In genomic region chr1:202235003-202235660, GRCh38 we compare ENCODE assay signal across 16 cellular contexts. TPM values are rescaled to one million over a fixed set of nuclear protein-coding genes. Genes with fewer than 3 reads are reported as not detected.
A peak's percentile ranks its signal among the peaks of the same experiment; 100 is the strongest.
DNase-seq lines count a peak whose midpoint lies in the region; FAIRE-seq and TF ChIP-seq lines count a peak whose summit lies in the region.
"Had no signal": no experiment of that assay in that cellular context is flagged by ENCODE, and none has a peak within 500 bp of the region (broad histone marks: within the 10 kb centered on the region; RNA-seq: fewer than 3 reads in every experiment).

No MANE protein-coding gene starts in this region.

- CTCF ChIA-PET in MCF 10A (lab: Yijun Ruan, JAX) = interaction anchor here (0.5 to 3.9 kb wide), 28 partner anchors 10 to 485 kb away, joined by 3 to 40 read pairs (median 4); partner anchors contain the start of gene LGR6

- no peak for DNase-seq in MCF 10A (ENCODE audit: unreplicated experiment)
- DNase-seq in breast epithelium (ENCODE audit: low spot score in 2 of 2) = no peak
- DNase-seq in WERI-Rb-1 = peak; percentile 25
- DNase-seq in kidney = peak; percentile 30
- DNase-seq in type B pancreatic cell (ENCODE audit: extremely low spot score, unreplicated experiment) = no peak
- DNase-seq in hypothalamus (lab: John Stamatoyannopoulos, UW) = no peak
- no peak for DNase-seq in NK-92 (lab: John Stamatoyannopoulos, UW; ENCODE audit: unreplicated experiment)
- no peak for DNase-seq in BE2C
- DNase-seq: activated CD4-positive, alpha-beta T cell treated with anti-CD3 and anti-CD28 coated beads, Interleukin-2, amount 50 U/mL, for 4 hours; activated naive CD4-positive, alpha-beta T cell treated with anti-CD3 and anti-CD28 coated beads, Interleukin-2, amount 50 U/mL, for 16 hours; GOT3; NCI-H1930; stimulated activated naive CD8-positive, alpha-beta T cell treated with anti-CD3 and anti-CD28 coated beads, Interleukin-15, Interleukin-2, amounts not matched to agents 100 U/mL and 50 U/mL, for 24 hours had no signal

- no peaks in the 10 kb centered on the region for H3K27me3 ChIP-seq in breast epithelium
- no peaks in the 10 kb centered on the region for H3K27me3 ChIP-seq in WERI-Rb-1 (ENCODE audit: insufficient read depth, low read depth, severe bottlenecking)
- no peaks in the 10 kb centered on the region for H3K27me3 ChIP-seq in BE2C

- H3K4me1 ChIP-seq in breast epithelium (no peaks in the 10 kb centered on the region), kidney (ENCODE audit: control insufficient read depth in 1 of 2, insufficient read depth in 1 of 2, low read depth in 1 of 2, low read length in 2 of 2) (no peaks in the 10 kb centered on the region), BE2C (no peaks in the 10 kb centered on the region)

- H3K9me3 Mint-ChIP-seq in MCF 10A (ENCODE audit: unreplicated experiment) = no peaks in the 10 kb centered on the region
- H3K9me3 Mint-ChIP-seq in type B pancreatic cell = no peaks in the 10 kb centered on the region

- BruUV-seq in MCF 10A (replicated peaks; lab: Mats Ljungman, UMichigan) = no TSS peak

- H3K27ac Mint-ChIP-seq in MCF 10A (ENCODE audit: low read depth, unreplicated experiment) (peak overlapping the region; percentile 49), type B pancreatic cell (peak overlapping the region; percentile 98)

- no peaks in the 10 kb centered on the region for H3K9me3 ChIP-seq in breast epithelium
- peaks cover 2% of the 10 kb centered on the region for H3K9me3 ChIP-seq in WERI-Rb-1 (ENCODE audit: severe bottlenecking)
- H3K9me3 ChIP-seq in kidney (ENCODE audit: control insufficient read depth in 1 of 2, low read length in 2 of 2) = no peaks in the 10 kb centered on the region
- H3K9me3 ChIP-seq in BE2C = no peaks in the 10 kb centered on the region
- H3K9me3 ChIP-seq: MG63 had no signal

- TF ChIP-seq POLR2A in breast epithelium (IDR thresholded peaks at IDR 0.05) = no peak

- POLR2A ChIA-PET in MCF 10A (lab: Yijun Ruan, JAX) = interaction anchor here (0.6 to 2.7 kb wide), 10 partner anchors 12 to 351 kb away, joined by 3 to 22 read pairs (median 3); no protein-coding TSS in a partner anchor

- H3K27me3 Mint-ChIP-seq in MCF 10A (ENCODE audit: insufficient read depth, unreplicated experiment) = no peaks in the 10 kb centered on the region
- H3K27me3 Mint-ChIP-seq in type B pancreatic cell = peaks cover 21% of the 10 kb centered on the region

- TF ChIP-seq CTCF in MCF 10A (IDR thresholded peaks at IDR 0.05; ENCODE audit: unreplicated experiment) (no peak), breast epithelium (IDR thresholded peaks at IDR 0.05) (no peak), WERI-Rb-1 (IDR thresholded peaks at IDR 0.05; ENCODE audit: low read depth, low read length) (no peak), kidney (IDR thresholded peaks at IDR 0.05; ENCODE audit: borderline replicate concordance, extremely low read depth, insufficient read depth) (no peak), type B pancreatic cell (conservative IDR thresholded peaks at IDR 0.05) (no peak), BE2C (IDR thresholded peaks at IDR 0.05; ENCODE audit: low read depth, low read length) (no peak)

- no peak for FAIRE-seq in kidney (lab: Jason Lieb, UNC)
- FAIRE-seq: A204.1 had no signal

- H3K4me1 Mint-ChIP-seq in MCF 10A (ENCODE audit: insufficient read depth, unreplicated experiment) = peaks cover 35% of the 10 kb centered on the region
- peaks cover 6% of the 10 kb centered on the region for H3K4me1 Mint-ChIP-seq in type B pancreatic cell (ENCODE audit: unreplicated experiment)

- no peak overlapping the region for H3K4me3 ChIP-seq in breast epithelium
- H3K4me3 ChIP-seq in WERI-Rb-1 (ENCODE audit: low read depth, low read length) = no peak overlapping the region
- no peak overlapping the region for H3K4me3 ChIP-seq in kidney (ENCODE audit: low read length in 2 of 2)
- no peak overlapping the region for H3K4me3 ChIP-seq in BE2C (ENCODE audit: low read depth, low read length)

- H3K27ac ChIP-seq in breast epithelium (no peak overlapping the region), WERI-Rb-1 (no peak overlapping the region; the same call in 1 of the 2 replicates), kidney (ENCODE audit: low read depth in 2 of 2, low read length in 2 of 2) (no peak overlapping the region)

- H3K36me3 ChIP-seq in breast epithelium = no peaks in the 10 kb centered on the region
- H3K36me3 ChIP-seq in WERI-Rb-1 = no peaks in the 10 kb centered on the region
- H3K36me3 ChIP-seq in kidney (ENCODE audit: control insufficient read depth in 1 of 2, insufficient read depth in 2 of 2, low read length in 2 of 2) = no peaks in the 10 kb centered on the region
- no peaks in the 10 kb centered on the region for H3K36me3 ChIP-seq in BE2C
- H3K36me3 ChIP-seq: MG63 had no signal

- H3K4me3 Mint-ChIP-seq in MCF 10A (ENCODE audit: unreplicated experiment) (no peak overlapping the region), type B pancreatic cell (no peak overlapping the region)

- H3K36me3 Mint-ChIP-seq in MCF 10A (ENCODE audit: insufficient read depth, unreplicated experiment) (no peaks in the 10 kb centered on the region), type B pancreatic cell (no peaks in the 10 kb centered on the region)

- intact Hi-C loops in MCF 10A (cut with micrococcal nuclease) (no loop called here), breast epithelium (cut with DNase I; ENCODE audit: low total_unique reads) (no loop called here), kidney (cut with DNase I) (no loop called here)

- H3K9ac ChIP-seq in kidney (ENCODE audit: low read length in 2 of 2) = no peak overlapping the region

RNA-seq across cellular contexts. Expression of gene LGR6, which starts 41.5 kb away (rescaled TPM):
- total RNA-seq in MCF 10A (2022) = 0.32 and 0.56 TPM in 2 replicates
- 10 to 100 TPM in 1 of 3 donors, 1 to 10 TPM in 1, not detected in 1; 2.6 to 11.3 TPM for total RNA-seq in breast epithelium
- total RNA-seq in kidney = 4.1 TPM
- polyA plus RNA-seq in kidney (ENCODE audit: insufficient read depth, low read depth, low replicate concordance) = 1.8 TPM
- 2.8 and 6.9 TPM in 2 replicates for total RNA-seq in type B pancreatic cell (ENCODE audit: low replicate concordance)
- not detected for polyA plus RNA-seq in BE2C (2012; ENCODE audit: insufficient read depth, insufficient read length, low read depth)
- total RNA-seq: pulmonary artery endothelial cell had no signal

Comparison
In these comparisons a context has a peak if more than half of its experiments do, and no peak if none do; other contexts are left out.
1. DNase-seq: peak in WERI-Rb-1 (single experiment) and kidney (single experiment); none in MCF 10A (single experiment), breast epithelium (0 of 2), type B pancreatic cell (single experiment), hypothalamus (0 of 51), NK-92 (single experiment) and BE2C (single experiment).